8 cellular contexts compared by ENCODE assay signal in genomic region chr11:18615628-18616392, GRCh38. TPM values are rescaled to one million over a fixed set of nuclear protein-coding genes. Genes with fewer than 3 reads are reported as not detected.
DNase-seq lines count a peak whose midpoint lies in the region; ATAC-seq and FAIRE-seq lines count a peak whose summit lies in the region.

No MANE protein-coding gene starts in this region.

- H3K4me3 ChIP-seq in CD4-positive, alpha-beta memory T cell (ENCODE audit: low read length in 2 of 2), result no peak overlapping the region

- POLR2A ChIA-PET in CD4-positive, alpha-beta memory T cell (lab: Charles Lee; ENCODE audit: partially characterized antibody), result interaction anchor here (2.1 kb wide), 1 partner anchor 18 kb away, joined by 11 read pairs; the partner anchor contains the start of gene SPTY2D1

- no peak for FAIRE-seq in HTR-8/SVneo (lab: Jason Lieb, UNC)

- H3K27me3 Mint-ChIP-seq in CD4-positive, alpha-beta memory T cell, result no peaks in the 10 kb centered on the region
- no peaks in the 10 kb centered on the region for H3K27me3 Mint-ChIP-seq in activated T-helper 17 cell treated with anti-CD3 and anti-CD28 coated beads, Interleukin-2, amount 50 U/mL, for 72 hours

- ATAC-seq in GM19452 (IDR thresholded peaks at IDR 0.05; ENCODE audit: unreplicated experiment), result peak; percentile 94
- ATAC-seq in HG03175 (IDR thresholded peaks at IDR 0.05; ENCODE audit: unreplicated experiment), result peak; percentile 96
- peak; percentile 85 for ATAC-seq in activated T-helper 17 cell treated with anti-CD3 and anti-CD28 coated beads, Interleukin-2, amount 50 U/mL, for 72 hours (replicated peaks)

- no peaks in the 10 kb centered on the region for H3K9me3 Mint-ChIP-seq in CD4-positive, alpha-beta memory T cell
- no peaks in the 10 kb centered on the region for H3K9me3 Mint-ChIP-seq in activated T-helper 17 cell treated with anti-CD3 and anti-CD28 coated beads, Interleukin-2, amount 50 U/mL, for 72 hours

- H3K36me3 ChIP-seq in CD4-positive, alpha-beta memory T cell (ENCODE audit: insufficient read depth, low read length), result peaks cover 32% of the 10 kb centered on the region

- no peak for DNase-seq in CD4-positive, alpha-beta memory T cell
- no peak for DNase-seq in iPS-NIHi11 (ENCODE audit: low spot score)
- no peak for DNase-seq in HTR-8/SVneo (ENCODE audit: insufficient read length, low spot score)
- no peak for DNase-seq in stimulated activated CD4-positive, alpha-beta T cell treated with anti-CD3 and anti-CD28 coated beads, Interleukin-2, amount 100 ng/mL, for 24 hours
- DNase-seq in NCI-H1436 (lab: John Stamatoyannopoulos, UW), result no peak

- peak overlapping the region in 4 of 7 donors; percentile 63 to 90 (median 70) for H3K27ac Mint-ChIP-seq in CD4-positive, alpha-beta memory T cell
- peak overlapping the region; percentile 79 for H3K27ac Mint-ChIP-seq in activated T-helper 17 cell treated with anti-CD3 and anti-CD28 coated beads, Interleukin-2, amount 50 U/mL, for 72 hours

- H3K4me1 Mint-ChIP-seq in CD4-positive, alpha-beta memory T cell, result peaks cover 31 to 61% (median 42%) of the 10 kb centered on the region in 4 donors
- H3K4me1 Mint-ChIP-seq in activated T-helper 17 cell treated with anti-CD3 and anti-CD28 coated beads, Interleukin-2, amount 50 U/mL, for 72 hours, result peaks cover 33% of the 10 kb centered on the region

- CTCF ChIA-PET in CD4-positive, alpha-beta memory T cell (lab: Charles Lee; ENCODE audit: partially characterized antibody), result interaction anchor here (1.0 to 1.6 kb wide), 4 partner anchors 15 to 112 kb away, joined by 3 to 5 read pairs (median 4); no protein-coding TSS in a partner anchor

- H3K4me1 ChIP-seq in CD4-positive, alpha-beta memory T cell (ENCODE audit: insufficient read depth, low read length), result peaks cover 48% of the 10 kb centered on the region

- peak overlapping the region in 5 of 8 donors; percentile 1 to 43 (median 15) for H3K4me3 Mint-ChIP-seq in CD4-positive, alpha-beta memory T cell
- H3K4me3 Mint-ChIP-seq in activated T-helper 17 cell treated with anti-CD3 and anti-CD28 coated beads, Interleukin-2, amount 50 U/mL, for 72 hours, result peak overlapping the region; percentile 75

- H3K27me3 ChIP-seq in CD4-positive, alpha-beta memory T cell (ENCODE audit: insufficient read depth, low read length), result no peaks in the 10 kb centered on the region

- H3K27ac ChIP-seq in CD4-positive, alpha-beta memory T cell (ENCODE audit: low read depth, low read length), result no peak overlapping the region

- H3K9me3 ChIP-seq in CD4-positive, alpha-beta memory T cell (ENCODE audit: control insufficient read depth in 1 of 2, low read length in 2 of 2), result no peaks in the 10 kb centered on the region

- intact Hi-C loops in CD4-positive, alpha-beta memory T cell (cut with micrococcal nuclease), result loop anchor here (5.0 kb wide), 1 partner anchor 106 kb away; no protein-coding TSS in a partner anchor

- peaks cover 35 to 45% of the 10 kb centered on the region in 2 donors for H3K36me3 Mint-ChIP-seq in CD4-positive, alpha-beta memory T cell
- H3K36me3 Mint-ChIP-seq in activated T-helper 17 cell treated with anti-CD3 and anti-CD28 coated beads, Interleukin-2, amount 50 U/mL, for 72 hours (ENCODE audit: low read depth), result peaks cover 66% of the 10 kb centered on the region

RNA-seq across cellular contexts. Expression of gene MISFA, which starts 16.2 kb away (rescaled TPM):
- under 1 TPM in 1 of 2 experiments, not detected in 1; 0.69 TPM for total RNA-seq in CD4-positive, alpha-beta memory T cell
- under 1 TPM in 1 of 2 donors, not detected in 1; 0.47 TPM for polyA plus RNA-seq in CD4-positive, alpha-beta memory T cell
- total RNA-seq in activated T-helper 17 cell treated with anti-CD3 and anti-CD28 coated beads, Interleukin-2, amount 50 U/mL, for 72 hours, result 1 to 10 TPM; 2.5 to 4.9 TPM

RNA-seq across cellular contexts. Expression of gene SPTY2D1, which starts 18.3 kb away (rescaled TPM):
- 10 to 100 TPM; 23.0 to 25.2 TPM for total RNA-seq in CD4-positive, alpha-beta memory T cell
- 10 to 100 TPM in 1 of 2 donors, 1 to 10 TPM in 1; 5.1 to 12.6 TPM for polyA plus RNA-seq in CD4-positive, alpha-beta memory T cell
- 10 to 100 TPM; 33.8 to 34.5 TPM for total RNA-seq in activated T-helper 17 cell treated with anti-CD3 and anti-CD28 coated beads, Interleukin-2, amount 50 U/mL, for 72 hours

RNA-seq across cellular contexts. Expression of gene UEVLD, which starts 27.3 kb away (rescaled TPM):
- 10 to 100 TPM; 10.6 to 10.7 TPM for total RNA-seq in CD4-positive, alpha-beta memory T cell
- polyA plus RNA-seq in CD4-positive, alpha-beta memory T cell, result 10 to 100 TPM in 1 of 2 donors, 1 to 10 TPM in 1; 9.1 to 10.2 TPM
- total RNA-seq in activated T-helper 17 cell treated with anti-CD3 and anti-CD28 coated beads, Interleukin-2, amount 50 U/mL, for 72 hours, result 10 to 100 TPM; 24.4 to 25.2 TPM
